ENCODE assay signal across 8 cellular contexts in genomic region chr7:149126662-149127321, GRCh38. TPM values are rescaled to one million over a fixed set of nuclear protein-coding genes. Genes with fewer than 3 reads are reported as not detected.
DNase-seq lines count a peak whose midpoint lies in the region; ATAC-seq, FAIRE-seq and TF ChIP-seq lines count a peak whose summit lies in the region.

No MANE protein-coding gene starts in this region.

- TF ChIP-seq CTCF in HEK293 (tag by site-specific recombination; IDR thresholded peaks at IDR 0.05) (no peak), right lobe of liver (IDR thresholded peaks at IDR 0.05) (no peak)

- H3K4me1 ChIP-seq in HEK293 (ENCODE audit: control insufficient read depth, insufficient read depth, low read length): no peaks in the 10 kb centered on the region
- peaks cover 0 to 14% (median 0%) of the 10 kb centered on the region in 4 donors for H3K4me1 ChIP-seq in right lobe of liver

- POLR2A ChIA-PET in HEK293 (lab: Yijun Ruan, JAX): interaction anchor here (0.8 to 3.4 kb wide), 5 partner anchors 21 to 69 kb away, joined by 3 to 39 read pairs (median 7); partner anchors contain the start of genes ZNF282 and ZNF398

- peak; percentile 16 for FAIRE-seq in GM12891 (lab: Jason Lieb, UNC)

- peak; percentile 49 to 59 for ATAC-seq in activated CD4-positive, CD25-positive, alpha-beta regulatory T cell treated with anti-CD3 and anti-CD28 coated beads, Interleukin-2, amount 50 U/mL, for 24 hours
- ATAC-seq in right lobe of liver: peak; percentile 53 to 69 (median 60)

- H3K36me3 ChIP-seq in HEK293 (ENCODE audit: control insufficient read depth in 2 of 2, insufficient read depth in 1 of 2, low read length in 2 of 2) (peaks cover 0 to 24% of the 10 kb centered on the region in 2 experiments; a peak in 2 of 3 replicates), right lobe of liver (peaks cover 0 to 4% (median 0%) of the 10 kb centered on the region in 4 donors)

- TF ChIP-seq POLR2A in GM12891 (IDR thresholded peaks at IDR 0.05; ENCODE audit: low read depth, low read length): peak; percentile 9
- no peak for TF ChIP-seq POLR2A in right lobe of liver (IDR thresholded peaks at IDR 0.05)

- 0% methylated on average over 26 of the region's 48 CpGs for WGBS in right lobe of liver (ENCODE audit: insufficient coverage, low coverage, low lambda C conversion rate, missing lambda C conversion rate)

- H3K4me3 ChIP-seq in HEK293 (ENCODE audit: low read depth, low read length): peak overlapping the region; percentile 73
- peak overlapping the region; percentile 72 to 97 (median 91) for H3K4me3 ChIP-seq in right lobe of liver

- DNase-seq in GM12891 (ENCODE audit: insufficient read length, low spot score) (peak; percentile 55), MV-4-11 (lab: John Stamatoyannopoulos, UW) (peak; percentile 44), right lobe of liver (peak; percentile 65 to 72 (median 71)), NCI-H510A treated with DMSO at 0.1 percent for 48 hours (lab: John Stamatoyannopoulos, UW) (no peak)
- DNase-seq in stimulated activated CD4-positive, alpha-beta T cell treated with anti-CD3 and anti-CD28 coated beads, Interleukin-4, amount 100 ng/mL, for 4 hours: peak; percentile 69 to 70

- H3K9me3 ChIP-seq in HEK293 (ENCODE audit: control insufficient read depth, insufficient read depth, low read depth, low read length) (no peaks in the 10 kb centered on the region), right lobe of liver (no peaks in the 10 kb centered on the region)

- CTCF ChIA-PET in HEK293 (lab: Yijun Ruan, JAX): interaction anchor here (0.5 to 1.8 kb wide), 18 partner anchors 9 to 643 kb away, joined by 3 to 12 read pairs (median 4); partner anchors contain the start of genes ZNF282 and ZNF398

- H3K27me3 ChIP-seq in right lobe of liver: no peaks in the 10 kb centered on the region

- intact Hi-C loops in right lobe of liver (cut with DNase I): no loop called here

- H3K27ac ChIP-seq in HEK293 (ENCODE audit: extremely low read depth, low read depth, low read length) (peak overlapping the region; percentile 82), cingulate gyrus (ENCODE audit: low read depth, low read length) (peak overlapping the region; percentile 86), right lobe of liver (peak overlapping the region; percentile 73 to 91 (median 84))

TF ChIP-seq in GM12891, 5 proteins besides CTCF, POLR2A, EP300 and RAD21:
- TF ChIP-seq TAF1 (IDR thresholded peaks at IDR 0.05; ENCODE audit: low read depth, low read length) (peak; percentile 7; the same call in 1 of the 2 replicates), SPI1 (IDR thresholded peaks at IDR 0.05; ENCODE audit: low read depth, low read length) (no peak), PAX5 (IDR thresholded peaks at IDR 0.05; ENCODE audit: insufficient read depth, low read length, severe bottlenecking) (no peak), POLR2AphosphoS5 (IDR thresholded peaks at IDR 0.05; ENCODE audit: low read depth, low read length) (peak; percentile 21), POU2F2 (IDR thresholded peaks at IDR 0.05; ENCODE audit: low read depth, low read length) (no peak)

TF ChIP-seq in HEK293, 187 proteins besides CTCF, POLR2A, EP300 and RAD21 (continues in another document):
- TF ChIP-seq ZBTB20 (tag by site-specific recombination; IDR thresholded peaks at IDR 0.05) (peak; percentile 22), ZNF302 (tag by site-specific recombination; IDR thresholded peaks at IDR 0.05; ENCODE audit: low read depth) (no peak), ZBTB49 (tag by site-specific recombination; IDR thresholded peaks at IDR 0.05; ENCODE audit: low read depth) (no peak), RBAK (tag by site-specific recombination; IDR thresholded peaks at IDR 0.05) (no peak), PATZ1 (tag by site-specific recombination; IDR thresholded peaks at IDR 0.05) (no peak), ZNF138 (tag by site-specific recombination; IDR thresholded peaks at IDR 0.05; ENCODE audit: borderline replicate concordance) (no peak), BCL11B (tag by site-specific recombination; IDR thresholded peaks at IDR 0.05; ENCODE audit: low read depth) (peak; percentile 14; the same call in 1 of the 2 replicates), ZNF16 (tag by site-specific recombination; IDR thresholded peaks at IDR 0.05; ENCODE audit: low read depth) (no peak), ZNF426 (tag by site-specific recombination; IDR thresholded peaks at IDR 0.05) (no peak), ZSCAN16 (tag by site-specific recombination; IDR thresholded peaks at IDR 0.05) (no peak), ZNF157 (tag by site-specific recombination; IDR thresholded peaks at IDR 0.05) (no peak), ZNF121 (tag by site-specific recombination; IDR thresholded peaks at IDR 0.05) (0 out of 2 replicates have a peak, but pooled peaks have one; percentile 43), ZNF398 (tag by site-specific recombination; IDR thresholded peaks at IDR 0.05) (peak; percentile 61), SALL2 (tag by site-specific recombination; IDR thresholded peaks at IDR 0.05; ENCODE audit: borderline replicate concordance) (no peak)

RNA-seq across cellular contexts. Expression of gene ZNF425, which starts 0.7 kb away (rescaled TPM):
- 1.1 TPM for polyA plus RNA-seq in GM12891 (2012; ENCODE audit: low read depth, missing spikeins)
- total RNA-seq in right lobe of liver: 1 to 10 TPM in 1 of 6 experiments, under 1 TPM in 5; 0.06 to 1.4 (median 0.44) TPM

RNA-seq across cellular contexts. Expression of gene ZNF398, which starts 20.5 kb away (rescaled TPM):
- 5.4 TPM for polyA plus RNA-seq in GM12891 (2012; ENCODE audit: low read depth, missing spikeins)
- 1 to 10 TPM; 5.3 to 7.9 (median 6.2) TPM for total RNA-seq in right lobe of liver

RNA-seq across cellular contexts. Expression of gene ZNF786, which starts 36.3 kb away (rescaled TPM):
- polyA plus RNA-seq in GM12891 (2012; ENCODE audit: low read depth, missing spikeins): 2.0 TPM
- 1 to 10 TPM; 2.0 to 2.7 (median 2.4) TPM for total RNA-seq in right lobe of liver
